8 cellular contexts compared by ENCODE assay signal in the genomic region with DNA sequence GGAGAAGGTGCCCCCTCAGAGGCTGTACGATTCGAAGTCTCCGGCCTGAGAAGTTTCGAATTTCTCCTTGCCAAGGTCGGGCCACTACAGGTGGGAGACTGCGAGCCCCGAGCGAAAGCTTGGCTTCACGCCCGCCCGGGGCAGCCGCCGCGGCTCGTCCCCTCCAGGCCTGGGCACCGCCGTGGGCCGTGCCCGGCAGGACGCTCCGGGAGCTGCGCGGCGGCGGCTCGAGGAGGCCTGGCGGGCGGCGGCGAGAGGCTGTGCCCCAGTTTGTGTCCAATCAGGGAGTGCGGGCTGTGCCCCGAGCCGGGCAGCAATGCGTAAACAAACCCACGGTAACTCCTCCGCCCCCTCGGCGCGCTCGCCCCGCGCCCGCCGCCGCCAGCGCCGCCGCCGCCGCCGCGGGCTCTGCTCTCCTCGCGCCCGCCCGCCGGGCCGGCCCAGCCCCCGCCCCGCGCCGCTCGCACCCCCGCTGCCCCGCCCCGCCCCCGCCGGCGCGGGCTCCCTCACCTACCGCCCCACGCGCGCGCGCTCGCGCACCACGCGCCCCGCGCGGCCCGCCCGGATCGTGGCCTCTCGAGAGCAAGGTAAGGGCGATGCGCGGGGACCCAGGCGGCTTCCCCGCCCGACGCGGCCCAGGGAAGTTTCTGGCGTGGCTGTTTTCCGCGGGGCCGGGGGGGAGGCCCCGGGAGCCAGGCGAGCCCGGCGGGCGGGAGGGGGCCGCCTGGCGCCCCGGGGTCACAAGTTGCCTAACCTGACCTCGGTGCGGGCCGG. TPM values are rescaled to one million over a fixed set of nuclear protein-coding genes. Genes with fewer than 3 reads are reported as not detected.
DNase-seq lines count a peak whose midpoint lies in the region; FAIRE-seq and TF ChIP-seq lines count a peak whose summit lies in the region.

No MANE protein-coding gene starts in this region.

- H3K4me3 ChIP-seq in spleen, result peak overlapping the region; percentile 70 to 84 (median 78)

- H3K27ac ChIP-seq in spleen, result peak overlapping the region; percentile 91 to 98 (median 96)

- peak in 1 of 11 experiments; percentile 6 for TF ChIP-seq CTCF in spleen (IDR thresholded peaks at IDR 0.05 in 8 of 11, conservative IDR thresholded peaks at IDR 0.05 in 3 of 11)

- peaks cover 0 to 8% (median 0%) of the 10 kb centered on the region in 7 donors for H3K27me3 ChIP-seq in spleen (replicated peaks in 1 of 7)

- H3K9me3 ChIP-seq in spleen, result no peaks in the 10 kb centered on the region

- TF ChIP-seq POLR2A in GM10847 (IDR thresholded peaks at IDR 0.05; ENCODE audit: extremely low read depth, insufficient read length), result peak; percentile 22
- TF ChIP-seq POLR2A in H54 (IDR thresholded peaks at IDR 0.05; ENCODE audit: low read depth, low read length), result 0 out of 2 replicates have a peak, but pooled peaks have one; percentile 15
- peak in 2 of 3 donors; percentile 20 to 38 for TF ChIP-seq POLR2A in spleen (IDR thresholded peaks at IDR 0.05)

- WGBS in spleen, 5 donors, result 0 to 2% (median 1%) methylated on average over 10 to 110 of the region's 110 CpGs

- H3K4me1 ChIP-seq in spleen, result peaks cover 4 to 46% (median 34%) of the 10 kb centered on the region in 6 donors

- no peaks in the 10 kb centered on the region for H3K36me3 ChIP-seq in spleen

- FAIRE-seq in H54 (lab: Jason Lieb, UNC), result no peak

- peak; percentile 81 for DNase-seq in H54 (ENCODE audit: insufficient read length, low spot score)
- peak; percentile 71 for DNase-seq in M059J (ENCODE audit: low read depth)
- DNase-seq in activated CD4-positive, alpha-beta T cell treated with anti-CD3 and anti-CD28 coated beads for 24 hours (ENCODE audit: low read depth in 2 of 2), result peak; percentile 42 to 46
- peak; percentile 67 for DNase-seq in cerebellar cortex (ENCODE audit: low spot score)
- peak; percentile 67 for DNase-seq in islet precursor cell
- DNase-seq in spleen, result peak; percentile 95
- no peak for DNase-seq in NCI-H524 treated with DMSO at 0.1 percent for 48 hours (lab: John Stamatoyannopoulos, UW)

- intact Hi-C loops in spleen (cut with DNase I; ENCODE audit: low total_unique reads), result loop anchor here (10.0 kb wide), 1 partner anchor 62 kb away; a partner anchor contains a TSS

RNA-seq across cellular contexts. Expression of a gene that starts 57.8 kb away (rescaled TPM):
- total RNA-seq in M059J (2014; rRNA removed; shearing (Covaris generic)), result 32.1 and 32.7 TPM in 2 replicates
- total RNA-seq in spleen, result 10 to 100 TPM; 48.6 to 68.5 (median 51.6) TPM
- polyA plus RNA-seq in spleen, result 10 to 100 TPM; 20.4 to 28.8 (median 27.5) TPM
